ENCODE assay signal across 8 cellular contexts in genomic region chr21:14382835-14383595, GRCh38. TPM values are rescaled to one million over a fixed set of nuclear protein-coding genes. Genes with fewer than 3 reads are reported as not detected.
A peak's percentile ranks its signal among the peaks of the same experiment; 100 is the strongest.
DNase-seq lines count a peak whose midpoint lies in the region; TF ChIP-seq lines count a peak whose summit lies in the region.

Gene HSPA13, minus strand, starts transcription at chr21:14383146. Its CDS starts 27 bp downstream, at chr21:14383119.

- H3K36me3 Mint-ChIP-seq in nephron (ENCODE audit: low read depth), result peaks cover 8% of the 10 kb centered on the region
- H3K36me3 Mint-ChIP-seq in stimulated activated naive CD8-positive, alpha-beta T cell treated with anti-CD3 and anti-CD28 coated beads, Interleukin-15, Interleukin-2, amounts not matched to agents 100 ng/mL and 50 ng/mL, for 24 hours (ENCODE audit: low read depth), result peaks cover 25% of the 10 kb centered on the region

- H3K4me3 ChIP-seq in H7 (ENCODE audit: insufficient read depth, low read depth, low read length) (peak within 1 kb of the TSS; percentile 76), fibroblast of the aortic adventitia (ENCODE audit: low read depth, low read length) (peak within 1 kb of the TSS; percentile 91)

- H3K9me3 Mint-ChIP-seq in nephron, result no peaks in the 10 kb centered on the region
- no peaks in the 10 kb centered on the region for H3K9me3 Mint-ChIP-seq in stimulated activated naive CD8-positive, alpha-beta T cell treated with anti-CD3 and anti-CD28 coated beads, Interleukin-15, Interleukin-2, amounts not matched to agents 100 ng/mL and 50 ng/mL, for 24 hours

- H3K27me3 ChIP-seq in H7 (ENCODE audit: control insufficient read depth, insufficient read depth, low read length), result no peaks in the 10 kb centered on the region

- H3K27me3 Mint-ChIP-seq in nephron (ENCODE audit: low read depth), result no peaks in the 10 kb centered on the region
- no peaks in the 10 kb centered on the region for H3K27me3 Mint-ChIP-seq in stimulated activated naive CD8-positive, alpha-beta T cell treated with anti-CD3 and anti-CD28 coated beads, Interleukin-15, Interleukin-2, amounts not matched to agents 100 ng/mL and 50 ng/mL, for 24 hours

- peaks cover 2% of the 10 kb centered on the region for H3K36me3 ChIP-seq in H7 (replicated peaks; ENCODE audit: control insufficient read depth, insufficient read depth, low read length)

- TF ChIP-seq CTCF in fibroblast of the aortic adventitia (IDR thresholded peaks at IDR 0.05; ENCODE audit: insufficient read depth, low read length) (no peak), nephron (IDR thresholded peaks at IDR 0.05; ENCODE audit: unreplicated experiment in 3 of 3) (no peak)

- peak within 1 kb of the TSS; percentile 99 to 100 (median 99) for H3K4me3 Mint-ChIP-seq in nephron
- peak within 1 kb of the TSS; percentile 99 for H3K4me3 Mint-ChIP-seq in stimulated activated naive CD8-positive, alpha-beta T cell treated with anti-CD3 and anti-CD28 coated beads, Interleukin-15, Interleukin-2, amounts not matched to agents 100 ng/mL and 50 ng/mL, for 24 hours

- H3K27ac Mint-ChIP-seq in nephron, result peak within 1 kb of the TSS; percentile 95 to 97 (median 95)
- H3K27ac Mint-ChIP-seq in stimulated activated naive CD8-positive, alpha-beta T cell treated with anti-CD3 and anti-CD28 coated beads, Interleukin-15, Interleukin-2, amounts not matched to agents 100 ng/mL and 50 ng/mL, for 24 hours, result peak within 1 kb of the TSS; percentile 100

- peaks cover 35% of the 10 kb centered on the region for H3K4me1 Mint-ChIP-seq in nephron
- peaks cover 46% of the 10 kb centered on the region for H3K4me1 Mint-ChIP-seq in stimulated activated naive CD8-positive, alpha-beta T cell treated with anti-CD3 and anti-CD28 coated beads, Interleukin-15, Interleukin-2, amounts not matched to agents 100 ng/mL and 50 ng/mL, for 24 hours (ENCODE audit: low read depth)

- DNase-seq in ELR (ENCODE audit: low read depth) (peak; percentile 99), H7 (peak; percentile 86), M059J (ENCODE audit: low read depth) (peak; percentile 100), SIG-M5 (lab: John Stamatoyannopoulos, UW) (peak; percentile 99), activated gamma-delta T cell (lab: John Stamatoyannopoulos, UW) (peak; percentile 79), fibroblast of the aortic adventitia (ENCODE audit: low read depth) (peak; percentile 99)

RNA-seq across cellular contexts. Expression of gene HSPA13, which starts in this region (rescaled TPM):
- total RNA-seq in H7 (2014; rRNA removed; shearing (Covaris generic)), result 32.5 and 43.8 TPM in 2 replicates
- total RNA-seq in M059J (2014; rRNA removed; shearing (Covaris generic)), result 84.8 and 107 TPM in 2 replicates
- 21.0 and 78.3 TPM in 2 replicates for total RNA-seq in fibroblast of the aortic adventitia (ENCODE audit: low replicate concordance)

Comparison
In these comparisons a context has a peak if more than half of its experiments do, and no peak if none do; other contexts are left out.
1. Peak in every context shown above with its lines: DNase-seq and H3K4me3 ChIP-seq.